Comparison of ENCODE assay signal across 19 cellular contexts in genomic region chr10:3537518-3537917, GRCh38.
"Had no signal": no experiment of that assay in that cellular context is flagged by ENCODE, and none has a peak within 500 bp of the region (broad histone marks: within the 10 kb centered on the region; RNA-seq: fewer than 3 reads in every experiment).

No MANE protein-coding gene starts in this region.

- H3K9me3 Mint-ChIP-seq: activated CD4-positive, alpha-beta T cell treated with anti-CD3 and anti-CD28 coated beads, Interleukin-2, amount 10 ng/mL, durations not matched to agents 7 days and 5 days; activated naive CD8-positive, alpha-beta T cell treated with anti-CD3 and anti-CD28 coated beads for 36 hours; dendritic cell treated with granulocyte-macrophage colony-stimulating factor and Interleukin-4, amounts not matched to agents 40 ng/mL and 50 ng/mL, for 4 days; naive thymus-derived CD8-positive, alpha-beta T cell had no signal

- ATAC-seq: gastrocnemius medialis; left lobe of liver; mucosa of descending colon; naive thymus-derived CD8-positive, alpha-beta T cell had no signal

- H3K27me3 Mint-ChIP-seq: activated CD4-positive, alpha-beta T cell treated with anti-CD3 and anti-CD28 coated beads, Interleukin-2, amount 10 ng/mL, durations not matched to agents 7 days and 5 days; activated naive CD8-positive, alpha-beta T cell treated with anti-CD3 and anti-CD28 coated beads for 36 hours; dendritic cell treated with granulocyte-macrophage colony-stimulating factor and Interleukin-4, amounts not matched to agents 40 ng/mL and 50 ng/mL, for 4 days; naive thymus-derived CD8-positive, alpha-beta T cell; type B pancreatic cell had no signal

- H3K4me1 Mint-ChIP-seq: activated CD4-positive, alpha-beta T cell treated with anti-CD3 and anti-CD28 coated beads, Interleukin-2, amount 10 ng/mL, durations not matched to agents 7 days and 5 days; activated naive CD8-positive, alpha-beta T cell treated with anti-CD3 and anti-CD28 coated beads for 36 hours; naive thymus-derived CD8-positive, alpha-beta T cell had no signal

- H3K27ac ChIP-seq: gastrocnemius medialis, neutrophil, parathyroid adenoma had no signal

- H3K79me2 ChIP-seq: parathyroid adenoma had no signal

- DNase-seq: activated CD4-positive, alpha-beta T cell treated with anti-CD3 and anti-CD28 coated beads, Interleukin-2, amount 10 ng/mL, durations not matched to agents 7 days and 5 days; activated CD4-positive, CD25-positive, alpha-beta regulatory T cell; activated gamma-delta T cell treated with Interleukin-2 at 50 U/mL for 16 hours; activated naive CD8-positive, alpha-beta T cell treated with anti-CD3 and anti-CD28 coated beads for 36 hours; anterior cingulate cortex; gastrocnemius medialis; mucosa of descending colon; naive thymus-derived CD8-positive, alpha-beta T cell; retina; stimulated activated CD4-positive, alpha-beta T cell treated with anti-CD3 and anti-CD28 coated beads, Interleukin-4, amount 100 ng/mL, for 24 hours; stimulated activated naive CD4-positive, alpha-beta T cell treated with Interleukin-2 at 50 U/mL for 16 hours; substantia nigra had no signal

- H3K27ac Mint-ChIP-seq: activated CD4-positive, alpha-beta T cell treated with anti-CD3 and anti-CD28 coated beads, Interleukin-2, amount 10 ng/mL, durations not matched to agents 7 days and 5 days; activated naive CD8-positive, alpha-beta T cell treated with anti-CD3 and anti-CD28 coated beads for 36 hours; dendritic cell treated with granulocyte-macrophage colony-stimulating factor and Interleukin-4, amounts not matched to agents 40 ng/mL and 50 ng/mL, for 4 days; naive thymus-derived CD8-positive, alpha-beta T cell; type B pancreatic cell had no signal

- H3K36me3 Mint-ChIP-seq: activated naive CD8-positive, alpha-beta T cell treated with anti-CD3 and anti-CD28 coated beads for 36 hours; naive thymus-derived CD8-positive, alpha-beta T cell; type B pancreatic cell had no signal

- H3K36me3 ChIP-seq: breast epithelium, gastrocnemius medialis, neutrophil had no signal

- H3K9ac ChIP-seq: parathyroid adenoma had no signal

- H2AFZ ChIP-seq: parathyroid adenoma had no signal

- H3K4me1 ChIP-seq: breast epithelium, parathyroid adenoma had no signal

- H3K27me3 ChIP-seq: breast epithelium, gastrocnemius medialis, neutrophil had no signal

- H3K4me3 Mint-ChIP-seq: activated CD4-positive, alpha-beta T cell treated with anti-CD3 and anti-CD28 coated beads, Interleukin-2, amount 10 ng/mL, durations not matched to agents 7 days and 5 days; activated naive CD8-positive, alpha-beta T cell treated with anti-CD3 and anti-CD28 coated beads for 36 hours; dendritic cell treated with granulocyte-macrophage colony-stimulating factor and Interleukin-4, amounts not matched to agents 40 ng/mL and 50 ng/mL, for 4 days; naive thymus-derived CD8-positive, alpha-beta T cell; type B pancreatic cell had no signal

- H3K9me3 ChIP-seq: breast epithelium, gastrocnemius medialis, mucosa of descending colon, neutrophil had no signal

- H3K4me3 ChIP-seq: breast epithelium, gastrocnemius medialis, mucosa of descending colon, skin epidermis had no signal
